ENCODE assay signal across 6 cellular contexts in genomic region chr5:168689278-168689677, GRCh38.
"Had no signal": no experiment of that assay in that cellular context is flagged by ENCODE, and none has a peak within 500 bp of the region (broad histone marks: within the 10 kb centered on the region; RNA-seq: fewer than 3 reads in every experiment).

No MANE protein-coding gene starts in this region.

- ATAC-seq: HepG2, K562 had no signal

- H3K36me3 Mint-ChIP-seq: IgD-negative memory B cell had no signal

- H3K4me1 Mint-ChIP-seq: IgD-negative memory B cell had no signal

- H3K4me3 ChIP-seq: K562 had no signal

- H3K4me3 Mint-ChIP-seq: IgD-negative memory B cell had no signal

- DNase-seq: IMR-90, KBM-7 had no signal

- H3K27ac Mint-ChIP-seq: IgD-negative memory B cell had no signal

- H3K27ac ChIP-seq: HL-60 had no signal
